In genomic region chr11:10878408-10879214, GRCh38 we compare ENCODE assay signal across 8 cellular contexts. TPM values are rescaled to one million over a fixed set of nuclear protein-coding genes. Genes with fewer than 3 reads are reported as not detected.
DNase-seq lines count a peak whose midpoint lies in the region; TF ChIP-seq lines count a peak whose summit lies in the region.

No MANE protein-coding gene starts in this region.

- H3K4me1 ChIP-seq in Karpas-422 (ENCODE audit: low read length) = peaks cover 3% of the 10 kb centered on the region

- peak overlapping the region; percentile 41 for H3K27ac Mint-ChIP-seq in osteocyte (ENCODE audit: unreplicated experiment)

- intact Hi-C loops in lower leg skin (cut with DNase I; ENCODE audit: low total_unique reads) = no loop called here

- H3K27ac ChIP-seq in Karpas-422 (ENCODE audit: low read length) = no peak overlapping the region

- H3K27me3 ChIP-seq in Karpas-422 (ENCODE audit: low read length) = no peaks in the 10 kb centered on the region

- H3K36me3 Mint-ChIP-seq in osteocyte (ENCODE audit: unreplicated experiment) = peaks cover 6% of the 10 kb centered on the region

- peak; percentile 96 for TF ChIP-seq CTCF in fibroblast of mammary gland (conservative IDR thresholded peaks at IDR 0.05; ENCODE audit: control insufficient read depth, insufficient read depth, low read depth, low read length)
- TF ChIP-seq CTCF in osteocyte (IDR thresholded peaks at IDR 0.05) = peak; percentile 65
- no peak for TF ChIP-seq CTCF in lower leg skin (IDR thresholded peaks at IDR 0.05)

- no peak for TF ChIP-seq POLR2A in lower leg skin (IDR thresholded peaks at IDR 0.05)

- H3K36me3 ChIP-seq in Karpas-422 (ENCODE audit: insufficient read depth, low read length) = no peaks in the 10 kb centered on the region

- H2AFZ ChIP-seq in Karpas-422 (ENCODE audit: low read length) = peak overlapping the region; percentile 96

- no peak overlapping the region for H3K4me3 Mint-ChIP-seq in osteocyte (ENCODE audit: unreplicated experiment)

- DNase-seq in activated CD4-positive, alpha-beta T cell treated with anti-CD3 and anti-CD28 coated beads for 4 hours = peak; percentile 10 to 30
- no peak for DNase-seq in activated CD4-positive, alpha-beta T cell treated with anti-CD3 and anti-CD28 coated beads for 48 hours
- DNase-seq in Karpas-422 (peak; percentile 93), SKM-1 treated with dmso at 0.1 percent for 144 hours (lab: John Stamatoyannopoulos, UW; ENCODE audit: unreplicated experiment) (peak; percentile 92), fibroblast of mammary gland (ENCODE audit: low read depth) (peak; percentile 83), osteocyte (ENCODE audit: extremely low spot score, unreplicated experiment) (no peak), HK-2 (ENCODE audit: unreplicated experiment) (no peak), lower leg skin (ENCODE audit: low spot score in 2 of 2) (no peak)

- H3K4me3 ChIP-seq in Karpas-422 (ENCODE audit: low read length) (no peak overlapping the region), fibroblast of mammary gland (ENCODE audit: control insufficient read depth, low read depth, low read length) (no peak overlapping the region), lower leg skin (ENCODE audit: low read depth, poor library complexity, severe bottlenecking) (no peak overlapping the region)

- no peaks in the 10 kb centered on the region for H3K79me2 ChIP-seq in Karpas-422 (ENCODE audit: low read length)

- peaks cover 1% of the 10 kb centered on the region; the same call in 1 of the 2 replicates for H3K9me3 ChIP-seq in Karpas-422 (ENCODE audit: low read length)

- WGBS in lower leg skin, 2 donors = 92 to 95% methylated on average over 7 of the region's 7 CpGs

- H3K4me2 ChIP-seq in Karpas-422 (ENCODE audit: low read depth, low read length, poor library complexity, severe bottlenecking) = no peak overlapping the region

- H3K9ac ChIP-seq in Karpas-422 (ENCODE audit: low read length) = no peak overlapping the region

- no peaks in the 10 kb centered on the region for H3K9me2 ChIP-seq in Karpas-422 (replicated peaks; ENCODE audit: insufficient read depth, low read length)

- H3K27me3 Mint-ChIP-seq in osteocyte (ENCODE audit: unreplicated experiment) = no peaks in the 10 kb centered on the region

- H4K20me1 ChIP-seq in Karpas-422 (ENCODE audit: insufficient read depth, low read depth, low read length) = no peaks in the 10 kb centered on the region

- peaks cover 36% of the 10 kb centered on the region for H3K4me1 Mint-ChIP-seq in osteocyte (ENCODE audit: unreplicated experiment)

- H3K9me3 Mint-ChIP-seq in osteocyte (ENCODE audit: unreplicated experiment) = peaks cover 7% of the 10 kb centered on the region

RNA-seq across cellular contexts. Expression of gene ZBED5, which starts 20.8 kb away (rescaled TPM):
- total RNA-seq in Karpas-422 (2014; rRNA removed; shearing (Covaris generic); ENCODE audit: low replicate concordance) = 22.7 and 51.4 TPM in 2 replicates
- total RNA-seq in osteocyte (48.0 and 48.6 TPM in 2 replicates), lower leg skin (10 to 100 TPM; 29.0 to 38.0 (median 36.0) TPM)

Comparison
In these comparisons a context has a peak if more than half of its experiments do, and no peak if none do; other contexts are left out.
1. DNase-seq: peak in activated CD4-positive, alpha-beta T cell treated with anti-CD3 and anti-CD28 coated beads for 4 hours (2 of 2), Karpas-422 (single experiment), SKM-1 treated with dmso at 0.1 percent for 144 hours (single experiment) and fibroblast of mammary gland (single experiment); none in activated CD4-positive, alpha-beta T cell treated with anti-CD3 and anti-CD28 coated beads for 48 hours (single experiment), osteocyte (single experiment), HK-2 (single experiment) and lower leg skin (0 of 2).
2. CTCF ChIP-seq: peak in fibroblast of mammary gland (single experiment) and osteocyte (single experiment); none in lower leg skin (0 of 3).